ENCODE assay signal across 31 cellular contexts in genomic region chr12:80058586-80058985, GRCh38. TPM values are rescaled to one million over a fixed set of nuclear protein-coding genes. Genes with fewer than 3 reads are reported as not detected.
"Had no signal": no experiment of that assay in that cellular context is flagged by ENCODE, and none has a peak within 500 bp of the region (broad histone marks: within the 10 kb centered on the region; RNA-seq: fewer than 3 reads in every experiment).

No MANE protein-coding gene starts in this region.

- DNase-seq: activated CD4-positive, alpha-beta T cell treated with anti-CD3 and anti-CD28 coated beads, Interleukin-2, amount 10 ng/mL, durations not matched to agents 24 days and 14 days; activated CD4-positive, alpha-beta T cell treated with anti-CD3 and anti-CD28 coated beads, Interleukin-2, amount 50 U/mL, for 4 hours; activated CD8-positive, alpha-beta T cell treated with anti-CD3 and anti-CD28 coated beads for 36 hours; activated gamma-delta T cell; activated naive CD4-positive, alpha-beta T cell treated with Interleukin-2 at 50 U/mL for 16 hours; activated naive CD8-positive, alpha-beta T cell treated with anti-CD3 and anti-CD28 coated beads, Interleukin-2, amount 10 ng/mL, durations not matched to agents 7 days and 5 days; activated T-cell treated with anti-CD3 and anti-CD28 coated beads, Interleukin-2, amount 50 U/mL, for 1 hour; caudate nucleus; Kasumi-1; KG1; MG63; NCI-H1048; NCI-H1417; NCI-H146; NCI-H187; NCI-H2029 treated with DMSO at 0.1 percent for 48 hours; NCI-H2107; NCI-H226; NCI-H82; NK-92 treated with Interleukin-12 subunit alpha and Interleukin-12 subunit beta, amount 100 ng/mL, for 24 hours; PC-3; Peyer's patch; RPMI8226; SHP77 treated with DMSO at 0.1 percent for 48 hours; SK-N-SH had no signal

- ATAC-seq: activated CD8-positive, alpha-beta T cell treated with anti-CD3 and anti-CD28 coated beads for 36 hours; PC-3 had no signal

- H3K27me3 ChIP-seq: MG63, Peyer's patch, SJSA1 had no signal

- H3K4me1 ChIP-seq: Peyer's patch, SJSA1 had no signal

- H3K36me3 ChIP-seq: MG63, Peyer's patch, SJSA1 had no signal

- H3K27ac ChIP-seq: Peyer's patch, SJSA1 had no signal

- H3K9me3 ChIP-seq: MG63, Peyer's patch, SJSA1, SK-N-SH had no signal

- FAIRE-seq: astrocyte, bronchial epithelial cell, colon, TTC549 had no signal

- H3K4me3 ChIP-seq: MG63, Peyer's patch, SJSA1 had no signal

RNA-seq across cellular contexts. Expression of gene OTOGL, which starts 40.8 kb away (rescaled TPM):
- total RNA-seq: activated CD4-positive, alpha-beta T cell treated with anti-CD3 and anti-CD28 coated beads, Interleukin-2, amount 10 ng/mL, durations not matched to agents 24 days and 14 days; activated CD8-positive, alpha-beta memory T cell treated with anti-CD3 and anti-CD28 coated beads for 36 hours; activated CD8-positive, alpha-beta T cell treated with anti-CD3 and anti-CD28 coated beads for 36 hours; activated naive CD8-positive, alpha-beta T cell treated with anti-CD3 and anti-CD28 coated beads, Interleukin-2, amount 10 ng/mL, durations not matched to agents 7 days and 5 days; bronchial epithelial cell had no signal
